20 cellular contexts compared by ENCODE assay signal in genomic region chr18:4511166-4511565, GRCh38. TPM values are rescaled to one million over a fixed set of nuclear protein-coding genes. Genes with fewer than 3 reads are reported as not detected.
A peak's percentile ranks its signal among the peaks of the same experiment; 100 is the strongest.
DNase-seq lines count a peak whose midpoint lies in the region; ATAC-seq, FAIRE-seq and TF ChIP-seq lines count a peak whose summit lies in the region.
"Had no signal": no experiment of that assay in that cellular context is flagged by ENCODE, and none has a peak within 500 bp of the region (broad histone marks: within the 10 kb centered on the region; RNA-seq: fewer than 3 reads in every experiment).

No MANE protein-coding gene starts in this region.

- RAD21 ChIA-PET in GM12878 (lab: Charles Lee; ENCODE audit: unreplicated experiment): no interaction called here

- TF ChIP-seq RAD21 in GM12878 (IDR thresholded peaks at IDR 0.05; ENCODE audit: insufficient read depth, low read depth, low read length): no peak

- peaks cover 7% of the 10 kb centered on the region for H3K9me3 Mint-ChIP-seq in MCF 10A (ENCODE audit: unreplicated experiment)
- peaks cover 12% of the 10 kb centered on the region for H3K9me3 Mint-ChIP-seq in stimulated activated effector memory CD8-positive, alpha-beta T cell treated with anti-CD3 and anti-CD28 coated beads, Interleukin-12 subunit alpha, Interleukin-12 subunit beta, amount 100 ng/mL, for 72 hours

- H4K20me1 ChIP-seq in mammary epithelial cell (ENCODE audit: insufficient read depth, low read length): no peaks in the 10 kb centered on the region
- no peaks in the 10 kb centered on the region for H4K20me1 ChIP-seq in GM12878 (ENCODE audit: control insufficient read depth, insufficient read depth)
- H4K20me1 ChIP-seq: BLaER1 treated with 17β-estradiol and CSF1 and Interleukin-3, amounts not matched to agents 10 nM and 100 nM had no signal

- H3K36me3 Mint-ChIP-seq in MCF 10A (ENCODE audit: insufficient read depth, unreplicated experiment): peaks cover 4% of the 10 kb centered on the region
- peaks cover 21% of the 10 kb centered on the region for H3K36me3 Mint-ChIP-seq in stimulated activated effector memory CD8-positive, alpha-beta T cell treated with anti-CD3 and anti-CD28 coated beads, Interleukin-12 subunit alpha, Interleukin-12 subunit beta, amount 100 ng/mL, for 72 hours
- H3K36me3 Mint-ChIP-seq: CD8-positive, alpha-beta T cell; IgD-negative memory B cell had no signal

- intact Hi-C loops in MCF 10A (cut with micrococcal nuclease): no loop called here
- intact Hi-C loops in mammary epithelial cell (cut with micrococcal nuclease): no loop called here
- intact Hi-C loops in GM12878 (cut with micrococcal nuclease; ENCODE audit: unreplicated experiment): no loop called here

- POLR2A ChIA-PET in MCF 10A (lab: Yijun Ruan, JAX) (no interaction called here), GM12878 (lab: Charles Lee) (no interaction called here)

- no peak overlapping the region for H3K4me3 Mint-ChIP-seq in MCF 10A (ENCODE audit: unreplicated experiment)
- no peak overlapping the region for H3K4me3 Mint-ChIP-seq in stimulated activated effector memory CD8-positive, alpha-beta T cell treated with anti-CD3 and anti-CD28 coated beads, Interleukin-12 subunit alpha, Interleukin-12 subunit beta, amount 100 ng/mL, for 72 hours
- H3K4me3 Mint-ChIP-seq: B cell; CD8-positive, alpha-beta T cell; IgD-negative memory B cell had no signal

- BruUV-seq in MCF 10A (replicated peaks; lab: Mats Ljungman, UMichigan) (no TSS peak), mammary epithelial cell (replicated peaks; lab: Mats Ljungman, UMichigan) (no TSS peak), GM12878 (replicated peaks; lab: Mats Ljungman, UMichigan) (no TSS peak)

- H3K27me3 ChIP-seq in mammary epithelial cell (ENCODE audit: insufficient read depth, low read length) (no peaks in the 10 kb centered on the region), GM12878 (replicated peaks in 1 of 2; ENCODE audit: control insufficient read depth in 2 of 2, insufficient read depth in 2 of 2, low read length in 1 of 2) (no peaks in the 10 kb centered on the region)
- H3K27me3 ChIP-seq: BLaER1 treated with 17β-estradiol and CSF1 and Interleukin-3, amounts not matched to agents 10 nM and 100 nM had no signal

- H3K9me3 ChIP-seq in mammary epithelial cell (replicated peaks; ENCODE audit: insufficient read depth, low read length) (peaks cover 16% of the 10 kb centered on the region), GM12878 (replicated peaks; ENCODE audit: control insufficient read depth, insufficient read depth, low read length) (no peaks in the 10 kb centered on the region; the same call in 1 of the 3 replicates)
- H3K9me3 ChIP-seq: HAP-1 had no signal

- H3K79me2 ChIP-seq in mammary epithelial cell (ENCODE audit: insufficient read depth, low read length) (no peaks in the 10 kb centered on the region), GM12878 (ENCODE audit: control insufficient read depth, insufficient read depth, low read length) (no peaks in the 10 kb centered on the region)

- dilution Hi-C loops in mammary epithelial cell (cut with HindIII; ENCODE audit: low sequenced_read_pairs): no loop called here

- H3K4me3 ChIP-seq in mammary epithelial cell (replicated peaks in 1 of 3; ENCODE audit: insufficient read depth in 1 of 3, low read depth in 2 of 3, low read length in 3 of 3) (no peak overlapping the region), GM12878 (no peak overlapping the region)
- H3K4me3 ChIP-seq: BLaER1 treated with 17β-estradiol and CSF1 and Interleukin-3, amounts not matched to agents 10 nM and 100 nM; GM23248; HAP-1 had no signal

- H3K36me3 ChIP-seq in mammary epithelial cell (ENCODE audit: insufficient read depth, low read length): no peaks in the 10 kb centered on the region
- H3K36me3 ChIP-seq in GM12878 (ENCODE audit: control insufficient read depth in 2 of 2, insufficient read depth in 2 of 2, low read length in 1 of 2): no peaks in the 10 kb centered on the region
- H3K36me3 ChIP-seq: BLaER1 treated with 17β-estradiol and CSF1 and Interleukin-3, amounts not matched to agents 10 nM and 100 nM; HAP-1 had no signal

- TF ChIP-seq POLR2A in GM12878 (IDR thresholded peaks at IDR 0.05; ENCODE audit: low read depth, low read length): no peak

- no peak for FAIRE-seq in GM12878 (lab: Jason Lieb, UNC)
- FAIRE-seq: GM18507 had no signal

- H3K4me1 Mint-ChIP-seq in MCF 10A (ENCODE audit: insufficient read depth, unreplicated experiment): no peaks in the 10 kb centered on the region
- no peaks in the 10 kb centered on the region for H3K4me1 Mint-ChIP-seq in stimulated activated effector memory CD8-positive, alpha-beta T cell treated with anti-CD3 and anti-CD28 coated beads, Interleukin-12 subunit alpha, Interleukin-12 subunit beta, amount 100 ng/mL, for 72 hours
- H3K4me1 Mint-ChIP-seq: B cell, IgD-negative memory B cell had no signal

- no peak for TF ChIP-seq EP300 in GM12878 (IDR thresholded peaks at IDR 0.05; ENCODE audit: borderline replicate concordance in 1 of 2, control insufficient read depth in 1 of 2, low read depth in 2 of 2, low read length in 2 of 2)

- H3K27me3 Mint-ChIP-seq in MCF 10A (ENCODE audit: insufficient read depth, unreplicated experiment): no peaks in the 10 kb centered on the region
- H3K27me3 Mint-ChIP-seq: B cell, IgD-negative memory B cell had no signal

- in situ Hi-C loops in mammary epithelial cell (cut with MboI; ENCODE audit: low sequenced_read_pairs in 2 of 2): no loop called here
- in situ Hi-C loops in Caki2 (cut with HindIII; ENCODE audit: low pct_unique_long_range_greater_than_20kb, low sequenced_read_pairs): no loop called here
- in situ Hi-C loops in GM12878 (cut with MboI): no loop called here

- H3K9ac ChIP-seq in mammary epithelial cell (ENCODE audit: insufficient read depth, low read length) (no peak overlapping the region), GM12878 (ENCODE audit: control insufficient read depth, insufficient read depth, low read length) (no peak overlapping the region)
- H3K9ac ChIP-seq: BLaER1 treated with 17β-estradiol and CSF1 and Interleukin-3, amounts not matched to agents 10 nM and 100 nM; GM23248 had no signal

- H2AFZ ChIP-seq in mammary epithelial cell (ENCODE audit: low read depth, low read length) (no peak overlapping the region), GM12878 (ENCODE audit: control insufficient read depth, low read depth, low read length) (no peak overlapping the region)
- H2AFZ ChIP-seq: GM23248 had no signal

- no peak overlapping the region for H3K4me2 ChIP-seq in mammary epithelial cell (ENCODE audit: insufficient read depth, low read depth, low read length)
- no peak overlapping the region for H3K4me2 ChIP-seq in GM12878 (ENCODE audit: control insufficient read depth, insufficient read depth)
- H3K4me2 ChIP-seq: BLaER1 treated with 17β-estradiol and CSF1 and Interleukin-3, amounts not matched to agents 10 nM and 100 nM had no signal

- no peak for TF ChIP-seq CTCF in MCF 10A (IDR thresholded peaks at IDR 0.05; ENCODE audit: unreplicated experiment)
- TF ChIP-seq CTCF in mammary epithelial cell (conservative IDR thresholded peaks at IDR 0.05 in 1 of 2, IDR thresholded peaks at IDR 0.05 in 1 of 2; ENCODE audit: extremely low read depth in 1 of 2, insufficient read depth in 1 of 2, low read depth in 1 of 2, low read length in 2 of 2): no peak
- no peak for TF ChIP-seq CTCF in GM12878 (IDR thresholded peaks at IDR 0.05 in 2 of 3, conservative IDR thresholded peaks at IDR 0.05 in 1 of 3; ENCODE audit: control insufficient read depth in 2 of 3, extremely low read depth in 1 of 3, insufficient read depth in 1 of 3, low read depth in 3 of 3, low read length in 3 of 3)

- H3K4me1 ChIP-seq in mammary epithelial cell (ENCODE audit: insufficient read depth, low read length): no peaks in the 10 kb centered on the region
- no peaks in the 10 kb centered on the region for H3K4me1 ChIP-seq in GM12878 (ENCODE audit: control insufficient read depth, insufficient read depth, low read length)
- H3K4me1 ChIP-seq: BLaER1 treated with 17β-estradiol and CSF1 and Interleukin-3, amounts not matched to agents 10 nM and 100 nM; HAP-1 had no signal

- H3K27ac Mint-ChIP-seq in MCF 10A (ENCODE audit: low read depth, unreplicated experiment): no peak overlapping the region
- peak overlapping the region; percentile 17 for H3K27ac Mint-ChIP-seq in stimulated activated effector memory CD8-positive, alpha-beta T cell treated with anti-CD3 and anti-CD28 coated beads, Interleukin-12 subunit alpha, Interleukin-12 subunit beta, amount 100 ng/mL, for 72 hours
- H3K27ac Mint-ChIP-seq: B cell; CD8-positive, alpha-beta T cell; IgD-negative memory B cell had no signal

- H3K27ac ChIP-seq in mammary epithelial cell (ENCODE audit: insufficient read depth, low read depth, low read length) (no peak overlapping the region), GM12878 (ENCODE audit: control insufficient read depth, insufficient read depth) (no peak overlapping the region)
- H3K27ac ChIP-seq: BLaER1 treated with 17β-estradiol and CSF1 and Interleukin-3, amounts not matched to agents 10 nM and 100 nM; GM23248 had no signal

- SMC1A ChIA-PET in GM12878 (lab: Charles Lee; ENCODE audit: uncharacterized antibody, unreplicated experiment): no interaction called here

- 67% methylated on average over 6 of the region's 6 CpGs for WGBS in mammary epithelial cell (ENCODE audit: low coverage, missing lambda C conversion rate)
- 59% methylated on average over 6 of the region's 6 CpGs for WGBS in GM12878 (ENCODE audit: insufficient coverage, insufficient replicate concordance, low lambda C conversion rate, missing lambda C conversion rate)

- CTCF ChIA-PET in MCF 10A (lab: Yijun Ruan, JAX) (no interaction called here), mammary epithelial cell (lab: Charles Lee; ENCODE audit: low non-redundant PET) (no interaction called here), GM12878 (lab: Yijun Ruan, JAX) (no interaction called here)

- peak; percentile 0 for DNase-seq in MCF 10A (ENCODE audit: unreplicated experiment)
- DNase-seq in mammary epithelial cell: no peak
- DNase-seq in Caki2 (ENCODE audit: low read depth): peak; percentile 7
- DNase-seq in GM12878 (ENCODE audit: low read depth, low spot score): no peak
- no peak for DNase-seq in stimulated activated effector memory CD8-positive, alpha-beta T cell treated with anti-CD3 and anti-CD28 coated beads, Interleukin-12 subunit alpha, Interleukin-12 subunit beta, amount 100 ng/mL, for 72 hours (ENCODE audit: low spot score in 2 of 2)
- DNase-seq in NCI-H526 (lab: John Stamatoyannopoulos, UW): no peak
- DNase-seq in SW480 (ENCODE audit: low spot score): no peak
- DNase-seq: 8988T; CD8-positive, alpha-beta T cell; DMS 273 treated with DMSO at 0.1 percent for 48 hours; DMS79; GM23248; KBM-7 had no signal

- ATAC-seq in GM12878 (no peak), HG03442 (IDR thresholded peaks at IDR 0.05; ENCODE audit: unreplicated experiment) (no peak)
- no peak for ATAC-seq in stimulated activated effector memory CD8-positive, alpha-beta T cell treated with anti-CD3 and anti-CD28 coated beads, Interleukin-12 subunit alpha, Interleukin-12 subunit beta, amount 100 ng/mL, for 72 hours
- ATAC-seq: CD8-positive, alpha-beta T cell had no signal

RNA-seq across cellular contexts. Expression of gene DLGAP1, which starts 56.1 kb away (rescaled TPM):
- not detected in 2 replicates for total RNA-seq in MCF 10A (2022)
- 1 to 10 TPM in 1 of 2 donors, not detected in 1; 1.7 TPM for total RNA-seq in mammary epithelial cell
- polyA plus RNA-seq in mammary epithelial cell: not detected
- polyA minus RNA-seq in mammary epithelial cell: not detected
- 0.14 TPM in 1 of 2 replicates, not detected in the other for total RNA-seq in Caki2 (2014; rRNA removed; shearing (Covaris generic); ENCODE audit: low replicate concordance)
- total RNA-seq in GM12878 (2013; cell fraction: nucleolus; rRNA removed): 774 and 822 TPM in 2 replicates
- total RNA-seq in GM12878 (2014; rRNA removed): 2.0 and 2.6 TPM in 2 replicates
- 3.5 and 4.0 TPM in 2 replicates for total RNA-seq in GM12878 (2014; rRNA removed; fragmentation: Illumina TruSeq; extraction: Trizol)
- total RNA-seq in GM12878 (2021): 4.1 and 4.8 TPM in 2 replicates
- 0.13 TPM for polyA plus RNA-seq in GM12878 (2011; ENCODE audit: low read depth)
- polyA plus RNA-seq in GM12878 (2011; rRNA removed): 27.6 and 38.4 TPM in 2 replicates
- polyA plus RNA-seq in GM12878 (2011; cell fraction: cytosol; rRNA removed): 16.9 and 20.1 TPM in 2 replicates
- polyA plus RNA-seq in GM12878 (2011; cell fraction: nucleus; rRNA removed): 107 and 133 TPM in 2 replicates
- polyA plus RNA-seq in GM12878 (2012): 0.74 and 1.1 TPM in 2 replicates
- 1.1 and 1.9 TPM in 2 replicates for polyA plus RNA-seq in GM12878 (2014; fragmentation: Illumina TruSeq; extraction: Trizol)
- polyA plus RNA-seq in GM12878 (2014; fragmentation: Nextera tagmentation; extraction: Ambion mirVana): under 1 TPM; 0.23 to 0.60 TPM
- 1.4 TPM in 2 replicates for polyA plus RNA-seq in GM12878 (2014; rRNA removed)
- polyA plus RNA-seq in GM12878 (2016; fragmentation: Nextera tagmentation; extraction: Ambion mirVana): 1 to 10 TPM; 1.9 to 3.3 TPM
- 234 and 289 TPM in 2 replicates for polyA minus RNA-seq in GM12878 (2011; rRNA and poly(A)+ RNA removed)
- 15.5 and 16.6 TPM in 2 replicates for polyA minus RNA-seq in GM12878 (2011; cell fraction: cytosol; rRNA and poly(A)+ RNA removed)
- 461 and 778 TPM in 2 replicates for polyA minus RNA-seq in GM12878 (2011; cell fraction: nucleus; rRNA and poly(A)+ RNA removed)
- total RNA-seq: CD8-positive, alpha-beta T cell; H4 had no signal
- polyA plus RNA-seq: IgD-negative memory B cell had no signal

Comparison
In these comparisons a context has a peak if more than half of its experiments do, and no peak if none do; other contexts are left out.
1. DNase-seq: peak in MCF 10A (single experiment) and Caki2 (single experiment); none in mammary epithelial cell (single experiment), GM12878 (single experiment), stimulated activated effector memory CD8-positive, alpha-beta T cell treated with anti-CD3 and anti-CD28 coated beads, Interleukin-12 subunit alpha, Interleukin-12 subunit beta, amount 100 ng/mL, for 72 hours (0 of 2), NCI-H526 (0 of 2) and SW480 (single experiment).